Comparison of ENCODE assay signal across 15 cellular contexts in genomic region chr3:37074178-37074577, GRCh38.
DNase-seq lines count a peak whose midpoint lies in the region; ATAC-seq, FAIRE-seq and TF ChIP-seq lines count a peak whose summit lies in the region.
"Had no signal": no experiment of that assay in that cellular context is flagged by ENCODE, and none has a peak within 500 bp of the region (broad histone marks: within the 10 kb centered on the region; RNA-seq: fewer than 3 reads in every experiment).

No MANE protein-coding gene starts in this region.

- no peak overlapping the region for H3K4me2 ChIP-seq in mesendoderm (ENCODE audit: low read length)

- no peak overlapping the region for H3K27ac Mint-ChIP-seq in nephron progenitor cell
- H3K27ac Mint-ChIP-seq in CD4-positive, alpha-beta memory T cell = peak overlapping the region in 1 of 7 donors; percentile 26
- H3K27ac Mint-ChIP-seq: brain, memory B cell had no signal

- no peaks in the 10 kb centered on the region for H3K4me1 ChIP-seq in mesendoderm (ENCODE audit: control insufficient read depth, low read depth, low read length)
- H3K4me1 ChIP-seq in CD4-positive, alpha-beta memory T cell (ENCODE audit: insufficient read depth, low read length) = no peaks in the 10 kb centered on the region

- H3K4me3 ChIP-seq in AG10803 (ENCODE audit: low read length) (no peak overlapping the region), bronchial epithelial cell (ENCODE audit: low read depth, low read length) (no peak overlapping the region), mesendoderm (ENCODE audit: low read length) (no peak overlapping the region)
- no peak overlapping the region for H3K4me3 ChIP-seq in CD4-positive, alpha-beta memory T cell (ENCODE audit: low read length in 2 of 2)

- no peaks in the 10 kb centered on the region for H3K9me3 ChIP-seq in CD4-positive, alpha-beta memory T cell (ENCODE audit: control insufficient read depth in 1 of 2, low read length in 2 of 2)

- H3K23ac ChIP-seq in mesendoderm (ENCODE audit: low read length) = no peak overlapping the region

- POLR2A ChIA-PET in CD4-positive, alpha-beta memory T cell (lab: Charles Lee; ENCODE audit: partially characterized antibody) = no interaction called here

- H3K4ac ChIP-seq in mesendoderm (ENCODE audit: low read depth, low read length) = no peak overlapping the region

- H3K4me3 Mint-ChIP-seq in nephron progenitor cell = no peak overlapping the region
- no peak overlapping the region for H3K4me3 Mint-ChIP-seq in CD4-positive, alpha-beta memory T cell
- H3K4me3 Mint-ChIP-seq: activated T-cell treated with anti-CD3 and anti-CD28 coated beads, Interleukin-2, amount 50 U/mL, for 4 hours; brain; memory B cell had no signal

- no peak overlapping the region for H3K27ac ChIP-seq in mesendoderm (ENCODE audit: low read depth, low read length)
- no peak overlapping the region for H3K27ac ChIP-seq in CD4-positive, alpha-beta memory T cell (ENCODE audit: low read depth, low read length)

- TF ChIP-seq CTCF in AG10803 (conservative IDR thresholded peaks at IDR 0.05; ENCODE audit: low read length) (no peak), bronchial epithelial cell (IDR thresholded peaks at IDR 0.05; ENCODE audit: insufficient read depth, low read length, severe bottlenecking) (no peak), nephron progenitor cell (IDR thresholded peaks at IDR 0.05) (no peak)

- H3K4me1 Mint-ChIP-seq in nephron progenitor cell = peaks cover 5% of the 10 kb centered on the region
- H3K4me1 Mint-ChIP-seq in CD4-positive, alpha-beta memory T cell = peaks cover 0 to 10% (median 2%) of the 10 kb centered on the region in 4 donors
- H3K4me1 Mint-ChIP-seq: memory B cell had no signal

- no peak overlapping the region for H2BK15ac ChIP-seq in mesendoderm (replicated peaks; ENCODE audit: low read depth)

- no peaks in the 10 kb centered on the region for H3K79me1 ChIP-seq in mesendoderm (ENCODE audit: low read length)

- no peak overlapping the region for H3K9ac ChIP-seq in mesendoderm (ENCODE audit: low read length)

- no peaks in the 10 kb centered on the region for H3K27me3 Mint-ChIP-seq in nephron progenitor cell (ENCODE audit: low read depth, poor library complexity)
- H3K27me3 Mint-ChIP-seq in CD4-positive, alpha-beta memory T cell = no peaks in the 10 kb centered on the region
- H3K27me3 Mint-ChIP-seq: brain, memory B cell had no signal

- no peak overlapping the region for H2AK5ac ChIP-seq in mesendoderm (ENCODE audit: low read length)

- H3K36me3 Mint-ChIP-seq in nephron progenitor cell (ENCODE audit: low read depth) = peaks cover 83% of the 10 kb centered on the region
- peaks cover 47 to 50% of the 10 kb centered on the region in 2 donors for H3K36me3 Mint-ChIP-seq in CD4-positive, alpha-beta memory T cell

- H3K9me3 Mint-ChIP-seq in nephron progenitor cell = no peaks in the 10 kb centered on the region
- H3K9me3 Mint-ChIP-seq in CD4-positive, alpha-beta memory T cell = no peaks in the 10 kb centered on the region
- H3K9me3 Mint-ChIP-seq: activated T-cell treated with anti-CD3 and anti-CD28 coated beads, Interleukin-2, amount 50 U/mL, for 4 hours; brain; memory B cell had no signal

- no peak overlapping the region for H3K18ac ChIP-seq in mesendoderm (ENCODE audit: low read length)

- H3K56ac ChIP-seq in mesendoderm (ENCODE audit: low read length) = no peak overlapping the region

- no peak overlapping the region for H4K5ac ChIP-seq in mesendoderm (ENCODE audit: low read length)

- no peak for FAIRE-seq in bronchial epithelial cell (lab: Jason Lieb, UNC)

- no peak for ATAC-seq in HG03175 (IDR thresholded peaks at IDR 0.05; ENCODE audit: unreplicated experiment)

- H2BK120ac ChIP-seq in mesendoderm (ENCODE audit: low read depth, low read length) = no peak overlapping the region

- H3K27me3 ChIP-seq in bronchial epithelial cell (ENCODE audit: control insufficient read depth, insufficient read depth, low read length) = no peaks in the 10 kb centered on the region
- H3K27me3 ChIP-seq in mesendoderm (ENCODE audit: insufficient read depth, low read length, poor library complexity) = no peaks in the 10 kb centered on the region
- H3K27me3 ChIP-seq in CD4-positive, alpha-beta memory T cell (ENCODE audit: insufficient read depth, low read length) = no peaks in the 10 kb centered on the region

- CTCF ChIA-PET in CD4-positive, alpha-beta memory T cell (lab: Charles Lee; ENCODE audit: partially characterized antibody) = no interaction called here

- H2BK5ac ChIP-seq in mesendoderm (ENCODE audit: low read length) = no peak overlapping the region

- WGBS in mesendoderm (ENCODE audit: extremely low coverage, insufficient coverage, low lambda C conversion rate) = no CpG with 5 or more reads among the region's 3 CpGs

- no peaks in the 10 kb centered on the region for H3K79me2 ChIP-seq in mesendoderm (ENCODE audit: control insufficient read depth, insufficient read depth, low read length)

- peak; percentile 73 for DNase-seq in AG10803 (ENCODE audit: low read depth)
- peak; percentile 67 for DNase-seq in HT1080 (ENCODE audit: low read depth)
- DNase-seq in bronchial epithelial cell (ENCODE audit: low read depth) = peak; percentile 53
- DNase-seq in mesendoderm = peak; percentile 21
- no peak for DNase-seq in nephron progenitor cell
- DNase-seq in UCSD-AML1 (lab: John Stamatoyannopoulos, UW; ENCODE audit: unreplicated experiment) = no peak
- no peak for DNase-seq in CD4-positive, alpha-beta memory T cell
- DNase-seq: activated T-cell treated with anti-CD3 and anti-CD28 coated beads, Interleukin-2, amount 50 U/mL, for 4 hours; DMS79 treated with DMSO at 0.1 percent for 48 hours; GOT3; NCI-H2227 treated with DMSO at 0.1 percent for 48 hours; stimulated activated CD4-positive, alpha-beta T cell treated with anti-CD3 and anti-CD28 coated beads, Interleukin-2, amount 100 ng/mL, for 24 hours had no signal

- H3K36me3 ChIP-seq in bronchial epithelial cell (ENCODE audit: control insufficient read depth, insufficient read depth, low read length) = peaks cover 4% of the 10 kb centered on the region
- no peaks in the 10 kb centered on the region for H3K36me3 ChIP-seq in mesendoderm (ENCODE audit: control insufficient read depth, insufficient read depth, low read length)
- peaks cover 3% of the 10 kb centered on the region for H3K36me3 ChIP-seq in CD4-positive, alpha-beta memory T cell (ENCODE audit: insufficient read depth, low read length)

- intact Hi-C loops in CD4-positive, alpha-beta memory T cell (cut with micrococcal nuclease) = no loop called here

- H4K8ac ChIP-seq in mesendoderm (ENCODE audit: low read depth, low read length) = no peak overlapping the region

Comparison
In these comparisons a context has a peak if more than half of its experiments do, and no peak if none do; other contexts are left out.
1. DNase-seq: peak in AG10803 (single experiment), HT1080 (single experiment), bronchial epithelial cell (single experiment) and mesendoderm (single experiment); none in nephron progenitor cell (single experiment), UCSD-AML1 (single experiment) and CD4-positive, alpha-beta memory T cell (0 of 5).